In genomic region chr10:71927159-71927558, GRCh38 we compare ENCODE assay signal across 26 cellular contexts. TPM values are rescaled to one million over a fixed set of nuclear protein-coding genes. Genes with fewer than 3 reads are reported as not detected.
"Had no signal": no experiment of that assay in that cellular context is flagged by ENCODE, and none has a peak within 500 bp of the region (broad histone marks: within the 10 kb centered on the region; RNA-seq: fewer than 3 reads in every experiment).

No MANE protein-coding gene starts in this region.

- H3K36me3 ChIP-seq: ascending aorta, breast epithelium had no signal

- H3K27me3 ChIP-seq: ascending aorta, breast epithelium, dorsolateral prefrontal cortex had no signal

- H3K4me3 ChIP-seq: ascending aorta, breast epithelium, coronary artery, dorsolateral prefrontal cortex had no signal

- DNase-seq: activated CD4-positive, alpha-beta memory T cell treated with anti-CD3 and anti-CD28 coated beads for 36 hours; activated CD4-positive, alpha-beta T cell treated with anti-CD3 and anti-CD28 coated beads for 36 hours; activated CD4-positive, alpha-beta T cell treated with anti-CD3 and anti-CD28 coated beads, Interleukin-2, amount 10 ng/mL, durations not matched to agents 24 days and 14 days; activated CD4-positive, CD25-positive, alpha-beta regulatory T cell; activated CD4-positive, CD25-positive, alpha-beta regulatory T cell treated with anti-CD3 and anti-CD28 coated beads, Interleukin-2, amount 50 U/mL, for 72 hours; activated CD8-positive, alpha-beta memory T cell treated with anti-CD3 and anti-CD28 coated beads, Interleukin-2, amount 50 U/mL, for 48 hours; activated gamma-delta T cell; activated naive CD4-positive, alpha-beta T cell; activated naive CD4-positive, alpha-beta T cell treated with anti-CD3 and anti-CD28 coated beads, Interleukin-2, amount 10 ng/mL, durations not matched to agents 7 days and 5 days; activated naive CD8-positive, alpha-beta T cell treated with anti-CD3 and anti-CD28 coated beads, Interleukin-2, amount 10 ng/mL, durations not matched to agents 7 days and 5 days; activated T-cell treated with anti-CD3 and anti-CD28 coated beads for 4 hours; activated T-cell treated with anti-CD3 and anti-CD28 coated beads, Interleukin-2, amount 50 U/mL, for 24 hours; activated T-cell treated with anti-CD3 and anti-CD28 coated beads, Interleukin-2, amount 50 U/mL, for 72 hours; dorsolateral prefrontal cortex; effector memory CD4-positive, alpha-beta T cell; endodermal cell; foreskin fibroblast; head of caudate nucleus; T-helper 2 cell had no signal

- ATAC-seq: activated CD4-positive, alpha-beta T cell treated with anti-CD3 and anti-CD28 coated beads for 36 hours; activated naive CD4-positive, alpha-beta T cell treated with anti-CD3 and anti-CD28 coated beads, Interleukin-2, amount 50 U/mL, for 72 hours; activated T-cell treated with anti-CD3 and anti-CD28 coated beads, Interleukin-2, amount 50 U/mL, for 72 hours; esophagus mucosa had no signal

- H3K27ac ChIP-seq: ascending aorta, breast epithelium, coronary artery, dorsolateral prefrontal cortex had no signal

- H3K9me3 ChIP-seq: ascending aorta had no signal

- H3K4me1 ChIP-seq: ascending aorta, breast epithelium had no signal

- FAIRE-seq: frontal cortex had no signal

RNA-seq across cellular contexts. Expression of gene CHST3, which starts 37.0 kb away (rescaled TPM):
- total RNA-seq: activated naive CD8-positive, alpha-beta T cell treated with anti-CD3 and anti-CD28 coated beads, Interleukin-2, amount 10 ng/mL, durations not matched to agents 7 days and 5 days; T-helper 1 cell treated with Interleukin-12 subunit alpha and Interleukin-12 subunit beta and Interleukin-4 antibody, amounts not matched to agents 30 ng/mL and 1 ng/mL, for 36 hours had no signal
